Comparison of ENCODE assay signal across 1 cellular context in genomic region chr13:98456423-98456845, GRCh38.
TF ChIP-seq lines count a peak whose summit lies in the region.

No MANE protein-coding gene starts in this region.

TF ChIP-seq in H1, 55 proteins besides CTCF, POLR2A, EP300 and RAD21 (continued from another document):
- TF ChIP-seq HDAC2 (IDR thresholded peaks at IDR 0.05; ENCODE audit: borderline replicate concordance in 1 of 2, low read depth in 2 of 2, low read length in 2 of 2) (no peak), YY1 (IDR thresholded peaks at IDR 0.05; ENCODE audit: low read depth, low read length) (no peak), RXRA (IDR thresholded peaks at IDR 0.05; ENCODE audit: insufficient read depth, low read depth, low read length) (no peak)
